ENCODE assay signal across 15 cellular contexts in genomic region chr9:763692-764091, GRCh38.
DNase-seq lines count a peak whose midpoint lies in the region; ATAC-seq, FAIRE-seq and TF ChIP-seq lines count a peak whose summit lies in the region.
"Had no signal": no experiment of that assay in that cellular context is flagged by ENCODE, and none has a peak within 500 bp of the region (broad histone marks: within the 10 kb centered on the region; RNA-seq: fewer than 3 reads in every experiment).

No MANE protein-coding gene starts in this region.

- dilution Hi-C loops in keratinocyte (cut with MboI; ENCODE audit: extremely low pct_ligation_motif_present, low sequenced_read_pairs) = no loop called here

- H3K4me2 ChIP-seq in keratinocyte (ENCODE audit: control insufficient read depth, extremely low read depth, insufficient read depth, low read depth, low read length) (no peak overlapping the region), smooth muscle cell (peak overlapping the region; percentile 73), GM23338 (no peak overlapping the region)

- no peak overlapping the region for H3K27ac Mint-ChIP-seq in T-helper 2 cell treated with Interferon-gamma antibody and Interleukin-4, amounts not matched to agents 5 μg/mL and 100 μg/mL, for 36 hours
- H3K27ac Mint-ChIP-seq in T-helper 17 cell (no peak overlapping the region), GM23338 (no peak overlapping the region)
- H3K27ac Mint-ChIP-seq: activated CD4-positive, alpha-beta T cell treated with anti-CD3 and anti-CD28 coated beads, Interleukin-2, amount 10 ng/mL, durations not matched to agents 24 days and 14 days; CD14-positive monocyte had no signal

- H3K4me3 ChIP-seq in keratinocyte (ENCODE audit: control insufficient read depth in 2 of 3, extremely low read depth in 1 of 3, insufficient read depth in 2 of 3, low read depth in 1 of 3, low read length in 3 of 3) (no peak overlapping the region), smooth muscle cell (no peak overlapping the region), GM23338 (no peak overlapping the region)
- H3K4me3 ChIP-seq: SK-N-MC, thyroid gland had no signal

- H3F3A ChIP-seq in smooth muscle cell (ENCODE audit: low read depth) (no peaks in the 10 kb centered on the region), GM23338 (replicated peaks; ENCODE audit: low read depth) (no peaks in the 10 kb centered on the region)

- no peak for DNase-seq in T-helper 2 cell treated with Interferon-gamma antibody and Interleukin-4, amounts not matched to agents 5 μg/mL and 100 μg/mL, for 36 hours (ENCODE audit: low spot score)
- no peak for DNase-seq in T-helper 2 cell
- DNase-seq in T-helper 17 cell = no peak
- no peak for DNase-seq in keratinocyte (ENCODE audit: low read depth, low spot score)
- no peak for DNase-seq in smooth muscle cell (lab: John Stamatoyannopoulos, UW; ENCODE audit: unreplicated experiment)
- DNase-seq in GM23338 (ENCODE audit: low spot score) = no peak
- no peak for DNase-seq in NCI-H2196 treated with DMSO at 0.1 percent for 48 hours (lab: John Stamatoyannopoulos, UW; ENCODE audit: unreplicated experiment)
- DNase-seq in kidney glomerular epithelial cell (lab: John Stamatoyannopoulos, UW) = no peak
- DNase-seq: activated CD8-positive, alpha-beta memory T cell treated with anti-CD3 and anti-CD28 coated beads, Interleukin-2, amount 50 U/mL, for 4 hours had no signal

- no peaks in the 10 kb centered on the region for H3K9me2 ChIP-seq in GM23338 (ENCODE audit: insufficient read depth)

- FAIRE-seq in keratinocyte (lab: Jason Lieb, UNC) = no peak

- H3K4me3 Mint-ChIP-seq in T-helper 2 cell treated with Interferon-gamma antibody and Interleukin-4, amounts not matched to agents 5 μg/mL and 100 μg/mL, for 36 hours = peak overlapping the region; percentile 8
- H3K4me3 Mint-ChIP-seq in T-helper 17 cell (peak overlapping the region; percentile 36), GM23338 (no peak overlapping the region)
- H3K4me3 Mint-ChIP-seq: activated CD4-positive, alpha-beta T cell treated with anti-CD3 and anti-CD28 coated beads, Interleukin-2, amount 10 ng/mL, durations not matched to agents 24 days and 14 days had no signal

- 90% methylated on average over 6 of the region's 6 CpGs for WGBS in smooth muscle cell (ENCODE audit: low lambda C conversion rate)

- no peaks in the 10 kb centered on the region for H3K9me3 Mint-ChIP-seq in T-helper 2 cell treated with Interferon-gamma antibody and Interleukin-4, amounts not matched to agents 5 μg/mL and 100 μg/mL, for 36 hours
- H3K9me3 Mint-ChIP-seq in GM23338 = peaks cover 12% of the 10 kb centered on the region; the same call in 2 of the 3 replicates
- H3K9me3 Mint-ChIP-seq: activated CD4-positive, alpha-beta T cell treated with anti-CD3 and anti-CD28 coated beads, Interleukin-2, amount 10 ng/mL, durations not matched to agents 24 days and 14 days had no signal

- H3K9me3 ChIP-seq in T-helper 17 cell (ENCODE audit: control insufficient read depth, low read length, poor library complexity, severe bottlenecking) (no peaks in the 10 kb centered on the region), keratinocyte (ENCODE audit: control insufficient read depth, low read depth, low read length) (no peaks in the 10 kb centered on the region), smooth muscle cell (replicated peaks; ENCODE audit: low read depth) (no peaks in the 10 kb centered on the region)
- H3K9me3 ChIP-seq: Peyer's patch, thyroid gland had no signal

- H3K9ac ChIP-seq in keratinocyte (ENCODE audit: control insufficient read depth, extremely low read depth, insufficient read depth, low read length) (no peak overlapping the region), smooth muscle cell (ENCODE audit: low read depth) (no peak overlapping the region)
- H3K9ac ChIP-seq: parathyroid adenoma had no signal

- H3K4me1 ChIP-seq in keratinocyte (ENCODE audit: control insufficient read depth, extremely low read depth, insufficient read depth, low read length) = no peaks in the 10 kb centered on the region
- no peaks in the 10 kb centered on the region for H3K4me1 ChIP-seq in smooth muscle cell (ENCODE audit: low read depth)
- H3K4me1 ChIP-seq in GM23338 (ENCODE audit: insufficient read depth) = peaks cover 8% of the 10 kb centered on the region; the same call in 1 of the 2 replicates
- H3K4me1 ChIP-seq: parathyroid adenoma, Peyer's patch had no signal

- no peaks in the 10 kb centered on the region for H3K79me2 ChIP-seq in keratinocyte (ENCODE audit: control insufficient read depth, insufficient read depth, low read length)
- H3K79me2 ChIP-seq in smooth muscle cell (ENCODE audit: low read depth) = no peaks in the 10 kb centered on the region
- no peaks in the 10 kb centered on the region for H3K79me2 ChIP-seq in GM23338 (replicated peaks; ENCODE audit: insufficient read depth)
- H3K79me2 ChIP-seq: parathyroid adenoma had no signal

- H3K36me3 Mint-ChIP-seq in T-helper 2 cell treated with Interferon-gamma antibody and Interleukin-4, amounts not matched to agents 5 μg/mL and 100 μg/mL, for 36 hours (ENCODE audit: low read depth) = no peaks in the 10 kb centered on the region
- no peaks in the 10 kb centered on the region for H3K36me3 Mint-ChIP-seq in T-helper 17 cell (ENCODE audit: low read depth)
- H3K36me3 Mint-ChIP-seq in GM23338 (ENCODE audit: low read depth) = peaks cover 3% of the 10 kb centered on the region; the same call in 1 of the 3 replicates
- H3K36me3 Mint-ChIP-seq: CD14-positive monocyte had no signal

- peaks cover 23% of the 10 kb centered on the region for H3K27me3 Mint-ChIP-seq in T-helper 2 cell treated with Interferon-gamma antibody and Interleukin-4, amounts not matched to agents 5 μg/mL and 100 μg/mL, for 36 hours (ENCODE audit: low read depth)
- H3K27me3 Mint-ChIP-seq in T-helper 17 cell (peaks cover 42% of the 10 kb centered on the region), GM23338 (ENCODE audit: insufficient read depth, low read depth, poor library complexity) (peaks cover 9% of the 10 kb centered on the region)

- no peaks in the 10 kb centered on the region for H3K27me3 ChIP-seq in keratinocyte (ENCODE audit: control insufficient read depth, extremely low read depth, insufficient read depth, low read length)
- no peaks in the 10 kb centered on the region for H3K27me3 ChIP-seq in smooth muscle cell (ENCODE audit: low read depth)
- H3K27me3 ChIP-seq in GM23338 (ENCODE audit: insufficient read depth) = no peaks in the 10 kb centered on the region
- H3K27me3 ChIP-seq: Peyer's patch, thyroid gland had no signal

- H3K9me1 ChIP-seq in keratinocyte (ENCODE audit: control insufficient read depth, extremely low read depth, insufficient read depth, low read length) = no peaks in the 10 kb centered on the region

- H3K36me3 ChIP-seq in keratinocyte (ENCODE audit: control insufficient read depth in 2 of 2, extremely low read depth in 1 of 2, insufficient read depth in 2 of 2, low read length in 2 of 2) (no peaks in the 10 kb centered on the region), smooth muscle cell (ENCODE audit: low read depth) (no peaks in the 10 kb centered on the region), GM23338 (ENCODE audit: insufficient read depth) (no peaks in the 10 kb centered on the region)
- H3K36me3 ChIP-seq: Peyer's patch, thyroid gland had no signal

- TF ChIP-seq CTCF in keratinocyte (optimal IDR thresholded peaks at IDR 0.05 in 1 of 3, IDR thresholded peaks at IDR 0.05 in 1 of 3, conservative IDR thresholded peaks at IDR 0.05 in 1 of 3; ENCODE audit: extremely low read depth in 1 of 3, insufficient read depth in 2 of 3, low read length in 3 of 3) (no peak), smooth muscle cell (IDR thresholded peaks at IDR 0.05; ENCODE audit: borderline replicate concordance, insufficient read depth, poor library complexity, severe bottlenecking) (no peak), GM23338 (conservative IDR thresholded peaks at IDR 0.05; ENCODE audit: low read depth in 2 of 2) (no peak)

- H3K27ac ChIP-seq in keratinocyte (ENCODE audit: control insufficient read depth, insufficient read depth, low read length) (no peak overlapping the region), smooth muscle cell (ENCODE audit: low read depth) (no peak overlapping the region), GM23338 (ENCODE audit: low read depth) (no peak overlapping the region)
- H3K27ac ChIP-seq: parathyroid adenoma, Peyer's patch, SK-N-MC had no signal

- ATAC-seq in T-helper 17 cell (no peak), GM23338 (no peak)

- H2AFZ ChIP-seq in keratinocyte (ENCODE audit: control insufficient read depth, low read length) = peak overlapping the region; percentile 62
- peak overlapping the region; percentile 59 for H2AFZ ChIP-seq in smooth muscle cell (ENCODE audit: low read depth)
- no peak overlapping the region for H2AFZ ChIP-seq in GM23338
- H2AFZ ChIP-seq: parathyroid adenoma had no signal

- H4K20me1 ChIP-seq in keratinocyte (ENCODE audit: control insufficient read depth, extremely low read depth, insufficient read depth, low read length) = no peaks in the 10 kb centered on the region
- H4K20me1 ChIP-seq in smooth muscle cell (ENCODE audit: low read depth) = no peaks in the 10 kb centered on the region
- H4K20me1 ChIP-seq in GM23338 (replicated peaks; ENCODE audit: insufficient read depth) = no peaks in the 10 kb centered on the region

- peaks cover 31% of the 10 kb centered on the region for H3K4me1 Mint-ChIP-seq in T-helper 2 cell treated with Interferon-gamma antibody and Interleukin-4, amounts not matched to agents 5 μg/mL and 100 μg/mL, for 36 hours (ENCODE audit: low read depth)
- peaks cover 8% of the 10 kb centered on the region for H3K4me1 Mint-ChIP-seq in T-helper 17 cell
- H3K4me1 Mint-ChIP-seq in GM23338 = peaks cover 16% of the 10 kb centered on the region

TF ChIP-seq in GM23338, 12 proteins besides CTCF, POLR2A, EP300 and RAD21 (continues in another document):
- TF ChIP-seq ZNF114 (CRISPR knock-in tag; IDR thresholded peaks at IDR 0.05) (no peak), EZH2 (IDR thresholded peaks at IDR 0.05; ENCODE audit: low read depth, unreplicated experiment) (no peak)
